10 cellular contexts compared by ENCODE assay signal in the genomic region with DNA sequence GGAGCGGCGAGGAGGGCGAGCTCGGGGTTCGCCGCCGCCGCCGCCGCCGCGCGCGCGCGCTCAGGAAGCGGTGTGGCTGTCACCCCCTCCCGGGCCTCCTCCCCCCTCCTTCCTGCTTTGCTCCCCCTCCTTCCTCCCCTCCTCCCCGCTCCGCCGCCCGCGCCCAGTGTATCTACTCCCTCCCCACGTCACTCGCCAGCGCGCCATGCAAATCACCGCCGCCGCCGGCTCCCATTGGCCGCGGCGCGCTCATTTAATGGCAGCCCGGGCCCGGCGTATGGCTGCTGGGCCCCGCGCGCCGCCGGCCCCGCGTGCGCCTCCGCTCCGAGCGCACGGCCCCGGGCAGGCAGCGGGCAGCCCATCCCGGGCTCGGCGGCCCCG. TPM values are rescaled to one million over a fixed set of nuclear protein-coding genes. Genes with fewer than 3 reads are reported as not detected.
DNase-seq lines count a peak whose midpoint lies in the region; ATAC-seq and TF ChIP-seq lines count a peak whose summit lies in the region.
"Had no signal": no experiment of that assay in that cellular context is flagged by ENCODE, and none has a peak within 500 bp of the region (broad histone marks: within the 10 kb centered on the region; RNA-seq: fewer than 3 reads in every experiment).

No MANE protein-coding gene starts in this region.

- H3K4me1 ChIP-seq in hepatocyte (ENCODE audit: insufficient read depth): no peaks in the 10 kb centered on the region

- H3K27me3 ChIP-seq in hepatocyte: peaks cover 88% of the 10 kb centered on the region

- no peak for TF ChIP-seq POLR2A in GM18505 (IDR thresholded peaks at IDR 0.05; ENCODE audit: borderline replicate concordance, extremely low read depth, insufficient read depth, insufficient read length)

- H3K9me3 Mint-ChIP-seq in activated CD4-positive, alpha-beta memory T cell treated with anti-CD3 and anti-CD28 coated beads for 36 hours: no peaks in the 10 kb centered on the region
- H3K9me3 Mint-ChIP-seq in activated CD4-positive, alpha-beta memory T cell treated with anti-CD3 and anti-CD28 coated beads, Interleukin-2, amount 10 ng/mL, durations not matched to agents 7 days and 5 days: no peaks in the 10 kb centered on the region

- intact Hi-C loops in activated CD4-positive, alpha-beta memory T cell treated with anti-CD3 and anti-CD28 coated beads for 36 hours (cut with micrococcal nuclease): no loop called here

- no peak overlapping the region for H3K4me3 Mint-ChIP-seq in activated CD4-positive, alpha-beta memory T cell treated with anti-CD3 and anti-CD28 coated beads for 36 hours
- no peak overlapping the region for H3K4me3 Mint-ChIP-seq in activated CD4-positive, alpha-beta memory T cell treated with anti-CD3 and anti-CD28 coated beads, Interleukin-2, amount 10 ng/mL, durations not matched to agents 7 days and 5 days

- no peaks in the 10 kb centered on the region for H3K9me2 ChIP-seq in hepatocyte (replicated peaks; ENCODE audit: insufficient read depth)

- TF ChIP-seq CTCF in hepatocyte (IDR thresholded peaks at IDR 0.05; ENCODE audit: poor library complexity): no peak

- peaks cover 12% of the 10 kb centered on the region for H3K36me3 Mint-ChIP-seq in activated CD4-positive, alpha-beta memory T cell treated with anti-CD3 and anti-CD28 coated beads for 36 hours
- H3K36me3 Mint-ChIP-seq in activated CD4-positive, alpha-beta memory T cell treated with anti-CD3 and anti-CD28 coated beads, Interleukin-2, amount 10 ng/mL, durations not matched to agents 7 days and 5 days (ENCODE audit: low read depth): peaks cover 16% of the 10 kb centered on the region

- H3K27me3 Mint-ChIP-seq in activated CD4-positive, alpha-beta memory T cell treated with anti-CD3 and anti-CD28 coated beads for 36 hours: peaks cover 61% of the 10 kb centered on the region
- H3K27me3 Mint-ChIP-seq in activated CD4-positive, alpha-beta memory T cell treated with anti-CD3 and anti-CD28 coated beads, Interleukin-2, amount 10 ng/mL, durations not matched to agents 7 days and 5 days: peaks cover 71% of the 10 kb centered on the region

- peak; percentile 68 for DNase-seq in activated CD4-positive, alpha-beta memory T cell treated with anti-CD3 and anti-CD28 coated beads for 36 hours
- DNase-seq in activated CD4-positive, alpha-beta memory T cell treated with anti-CD3 and anti-CD28 coated beads, Interleukin-2, amount 10 ng/mL, durations not matched to agents 7 days and 5 days: no peak
- DNase-seq in activated effector memory CD4-positive, alpha-beta T cell treated with anti-CD3 and anti-CD28 coated beads, Interleukin-2, amount 50 U/mL, for 16 hours: peak; percentile 75
- peak; percentile 47 for DNase-seq in hepatocyte (ENCODE audit: low spot score)
- DNase-seq in stimulated activated CD4-positive, alpha-beta T cell treated with anti-CD3 and anti-CD28 coated beads, Interleukin-12 subunit alpha, Interleukin-12 subunit beta, amount 100 ng/mL, for 48 hours (ENCODE audit: low read depth in 2 of 3, low spot score in 1 of 3): peak; percentile 23 to 36 (median 31)

- H4K20me1 ChIP-seq in hepatocyte (ENCODE audit: insufficient read depth, poor library complexity, severe bottlenecking): no peaks in the 10 kb centered on the region

- no peaks in the 10 kb centered on the region for H3K79me2 ChIP-seq in hepatocyte

- POLR2A ChIA-PET in activated CD4-positive, alpha-beta memory T cell treated with anti-CD3 and anti-CD28 coated beads for 36 hours (lab: Charles Lee): no interaction called here
- POLR2A ChIA-PET in activated CD4-positive, alpha-beta memory T cell treated with anti-CD3 and anti-CD28 coated beads, Interleukin-2, amount 10 ng/mL, durations not matched to agents 7 days and 5 days (lab: Charles Lee): no interaction called here

- ATAC-seq in HG03469 (IDR thresholded peaks at IDR 0.05; ENCODE audit: unreplicated experiment): no peak
- no peak for ATAC-seq in HG03520 (IDR thresholded peaks at IDR 0.05; ENCODE audit: unreplicated experiment)
- ATAC-seq in GM18505 (IDR thresholded peaks at IDR 0.05; ENCODE audit: unreplicated experiment): no peak

- CTCF ChIA-PET in activated CD4-positive, alpha-beta memory T cell treated with anti-CD3 and anti-CD28 coated beads for 36 hours (lab: Charles Lee): no interaction called here
- CTCF ChIA-PET in activated CD4-positive, alpha-beta memory T cell treated with anti-CD3 and anti-CD28 coated beads, Interleukin-2, amount 10 ng/mL, durations not matched to agents 7 days and 5 days (lab: Charles Lee): no interaction called here

- H2AFZ ChIP-seq in hepatocyte: no peak overlapping the region

- no peaks in the 10 kb centered on the region for H3K9me3 ChIP-seq in hepatocyte (ENCODE audit: low read depth)

- H3K36me3 ChIP-seq in hepatocyte (replicated peaks; ENCODE audit: insufficient read depth, low read depth): no peaks in the 10 kb centered on the region

- under 1% methylated on average over 20 of the region's 56 CpGs for WGBS in hepatocyte (ENCODE audit: low lambda C conversion rate, missing lambda C conversion rate)

- no peak overlapping the region for H3K27ac Mint-ChIP-seq in activated CD4-positive, alpha-beta memory T cell treated with anti-CD3 and anti-CD28 coated beads for 36 hours
- H3K27ac Mint-ChIP-seq in activated CD4-positive, alpha-beta memory T cell treated with anti-CD3 and anti-CD28 coated beads, Interleukin-2, amount 10 ng/mL, durations not matched to agents 7 days and 5 days: no peak overlapping the region

- peaks cover 9% of the 10 kb centered on the region for H3K4me1 Mint-ChIP-seq in activated CD4-positive, alpha-beta memory T cell treated with anti-CD3 and anti-CD28 coated beads for 36 hours (ENCODE audit: low read depth)
- no peaks in the 10 kb centered on the region for H3K4me1 Mint-ChIP-seq in activated CD4-positive, alpha-beta memory T cell treated with anti-CD3 and anti-CD28 coated beads, Interleukin-2, amount 10 ng/mL, durations not matched to agents 7 days and 5 days

- peak overlapping the region; percentile 76 for H3K4me2 ChIP-seq in hepatocyte

- no peak overlapping the region for H3K27ac ChIP-seq in hepatocyte

- H3K4me3 ChIP-seq in hepatocyte: no peak overlapping the region

RNA-seq across cellular contexts. Expression of a gene that starts 0.3 kb away (rescaled TPM):
- total RNA-seq in activated CD4-positive, alpha-beta memory T cell treated with anti-CD3 and anti-CD28 coated beads for 36 hours: not detected
- not detected for total RNA-seq in activated CD4-positive, alpha-beta memory T cell treated with anti-CD3 and anti-CD28 coated beads, Interleukin-2, amount 10 ng/mL, durations not matched to agents 7 days and 5 days
- not detected in 2 replicates for total RNA-seq in hepatocyte
- polyA plus RNA-seq in hepatocyte: 0.07 and 0.11 TPM in 2 replicates
- total RNA-seq: kidney epithelial cell had no signal
- polyA plus RNA-seq: AG04450 had no signal
